15 cellular contexts compared by ENCODE assay signal in the genomic region with DNA sequence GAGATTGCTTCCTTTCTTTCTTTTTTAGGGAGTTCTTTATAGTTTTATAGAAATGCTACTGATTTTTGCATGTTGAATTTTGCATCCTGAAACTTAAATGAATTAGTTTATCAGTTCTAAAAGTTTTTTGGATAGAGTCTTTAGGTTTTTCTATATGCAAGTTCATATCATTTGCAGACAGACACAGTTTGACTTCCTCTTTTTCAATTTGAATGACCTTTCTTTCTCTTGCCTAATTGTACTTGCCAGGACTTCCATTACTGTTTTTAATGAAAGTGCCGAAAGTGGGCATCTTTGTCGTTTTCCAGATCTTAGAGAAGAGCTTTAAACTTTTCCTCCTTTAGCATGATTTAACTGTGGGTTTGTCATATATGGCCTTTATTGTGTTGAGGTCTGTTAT.
"Had no signal": no experiment of that assay in that cellular context is flagged by ENCODE, and none has a peak within 500 bp of the region (broad histone marks: within the 10 kb centered on the region; RNA-seq: fewer than 3 reads in every experiment).

No MANE protein-coding gene starts in this region.

- DNase-seq: activated CD4-positive, alpha-beta memory T cell treated with anti-CD3 and anti-CD28 coated beads, Interleukin-2, amount 10 ng/mL, durations not matched to agents 7 days and 5 days; activated CD4-positive, alpha-beta T cell treated with anti-CD3 and anti-CD28 coated beads for 4 hours; activated gamma-delta T cell; activated T-cell treated with anti-CD3 and anti-CD28 coated beads, Interleukin-2, amount 50 U/mL, for 4 hours; mammary epithelial cell; naive B cell; pancreas; stimulated activated CD4-positive, alpha-beta T cell treated with anti-CD3 and anti-CD28 coated beads, Interleukin-12 subunit alpha, Interleukin-12 subunit beta, amount 100 ng/mL, for 4 hours; stimulated activated CD4-positive, alpha-beta T cell treated with anti-CD3 and anti-CD28 coated beads, Interleukin-2, amount 100 ng/mL, for 24 hours; T1000 had no signal

- H2AFZ ChIP-seq: hepatocyte had no signal

- H3K4me1 Mint-ChIP-seq: naive B cell, WTC11 had no signal

- H3K27ac Mint-ChIP-seq: activated CD4-positive, alpha-beta memory T cell treated with anti-CD3 and anti-CD28 coated beads, Interleukin-2, amount 10 ng/mL, durations not matched to agents 7 days and 5 days; activated naive CD4-positive, alpha-beta T cell treated with anti-CD3 and anti-CD28 coated beads, Interleukin-2, amount 50 U/mL, for 72 hours; naive B cell; WTC11 had no signal

- FAIRE-seq: keratinocyte, pancreas had no signal

- H3K79me2 ChIP-seq: hepatocyte had no signal

- H3K4me3 ChIP-seq: hepatocyte, pancreas had no signal

- H3K36me3 ChIP-seq: pancreas had no signal

- H3K4me1 ChIP-seq: pancreas had no signal

- H3K27ac ChIP-seq: hepatocyte, pancreas had no signal

- H3K27me3 ChIP-seq: hepatocyte, pancreas had no signal

- H3K9me3 ChIP-seq: pancreas had no signal

- ATAC-seq: activated naive CD4-positive, alpha-beta T cell treated with anti-CD3 and anti-CD28 coated beads, Interleukin-2, amount 50 U/mL, for 72 hours; activated T-cell treated with anti-CD3 and anti-CD28 coated beads, Interleukin-2, amount 50 U/mL, for 4 hours; left lobe of liver; pancreas; WTC11 had no signal

- H3K4me2 ChIP-seq: hepatocyte had no signal

- H3K4me3 Mint-ChIP-seq: activated CD4-positive, alpha-beta memory T cell treated with anti-CD3 and anti-CD28 coated beads, Interleukin-2, amount 10 ng/mL, durations not matched to agents 7 days and 5 days; activated T-cell treated with anti-CD3 and anti-CD28 coated beads, Interleukin-2, amount 50 U/mL, for 4 hours; naive B cell; WTC11 had no signal
